ENCODE assay signal across 13 cellular contexts in the genomic region with DNA sequence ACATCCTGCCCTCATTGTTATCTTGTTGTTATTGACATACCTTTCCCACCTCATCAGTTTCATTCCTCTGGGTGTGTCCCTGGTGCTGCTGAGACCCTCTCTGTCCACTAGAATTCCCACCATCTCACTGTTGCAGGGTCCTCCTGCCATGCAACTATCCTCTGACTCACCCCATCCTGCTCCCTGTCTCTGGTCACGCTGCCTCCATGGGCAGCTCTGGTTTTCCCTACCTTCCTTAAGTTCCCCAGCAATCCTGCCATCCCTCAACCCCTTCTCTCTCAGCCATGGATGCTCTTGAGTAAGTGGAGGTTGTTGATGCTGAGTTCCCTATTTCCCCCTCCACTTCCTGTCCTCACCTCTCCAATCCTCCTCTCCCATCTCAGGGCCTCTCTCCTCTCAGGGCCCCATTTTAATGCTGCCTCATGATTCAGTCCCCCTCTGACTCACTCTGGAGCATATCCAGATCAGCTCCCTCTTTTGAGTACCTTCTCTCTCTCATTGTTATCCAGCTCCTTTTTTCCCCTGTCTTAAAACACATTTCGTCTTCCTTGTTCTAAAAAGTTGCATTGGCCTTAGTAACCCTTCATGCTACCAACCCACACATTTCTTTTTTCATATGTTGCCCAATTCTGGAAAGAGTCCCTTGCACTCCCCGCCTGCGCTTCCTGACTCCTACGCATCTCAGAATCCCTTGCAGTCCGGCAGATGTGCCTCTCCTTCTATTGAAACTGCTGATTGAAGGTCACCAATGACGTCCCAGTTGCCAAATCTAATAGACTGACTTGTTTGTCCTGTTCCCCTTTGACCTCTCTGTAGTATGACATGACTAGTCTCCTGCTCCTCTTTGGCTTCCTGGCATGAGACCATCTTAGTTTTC.
DNase-seq lines count a peak whose midpoint lies in the region; ATAC-seq, FAIRE-seq and TF ChIP-seq lines count a peak whose summit lies in the region.
"Had no signal": no experiment of that assay in that cellular context is flagged by ENCODE, and none has a peak within 500 bp of the region (broad histone marks: within the 10 kb centered on the region; RNA-seq: fewer than 3 reads in every experiment).

No MANE protein-coding gene starts in this region.

- ATAC-seq in omental fat pad (ENCODE audit: low FRiP score) = peak; percentile 94
- no peak for ATAC-seq in HG03460 (IDR thresholded peaks at IDR 0.05; ENCODE audit: unreplicated experiment)
- ATAC-seq in GM19023 (IDR thresholded peaks at IDR 0.05; ENCODE audit: unreplicated experiment) = no peak

- TF ChIP-seq CTCF in omental fat pad (IDR thresholded peaks at IDR 0.05) = no peak

- peak; percentile 51 for DNase-seq in GM04503 (ENCODE audit: low read depth)
- peak; percentile 85 for DNase-seq in M059J (ENCODE audit: low read depth)
- DNase-seq in dedifferentiated amniotic fluid mesenchymal stem cell (ENCODE audit: extremely low spot score) = peak; percentile 31
- DNase-seq in omental fat pad (ENCODE audit: low spot score) = no peak
- no peak for DNase-seq in NOMO-1 (lab: John Stamatoyannopoulos, UW; ENCODE audit: unreplicated experiment in 2 of 2)
- no peak for DNase-seq in frontal cortex (ENCODE audit: low spot score in 2 of 2)
- DNase-seq: activated naive CD4-positive, alpha-beta T cell treated with anti-CD3 and anti-CD28 coated beads for 36 hours; erythroblast; mesendoderm; NCI-H1092 treated with DMSO at 0.1 percent for 48 hours; WERI-Rb-1 had no signal

- FAIRE-seq in frontal cortex (lab: Jason Lieb, UNC) = no peak

Comparison
In these comparisons a context has a peak if more than half of its experiments do, and no peak if none do; other contexts are left out.
1. DNase-seq: peak in GM04503 (single experiment), M059J (single experiment) and dedifferentiated amniotic fluid mesenchymal stem cell (single experiment); none in omental fat pad (single experiment), NOMO-1 (0 of 2) and frontal cortex (0 of 2).